Comparison of ENCODE assay signal across 11 cellular contexts in genomic region chr3:29695201-29695904, GRCh38.
A peak's percentile ranks its signal among the peaks of the same experiment; 100 is the strongest.
DNase-seq lines count a peak whose midpoint lies in the region; ATAC-seq, FAIRE-seq and TF ChIP-seq lines count a peak whose summit lies in the region.
"Had no signal": no experiment of that assay in that cellular context is flagged by ENCODE, and none has a peak within 500 bp of the region (broad histone marks: within the 10 kb centered on the region; RNA-seq: fewer than 3 reads in every experiment).

No MANE protein-coding gene starts in this region.

- H3K36me3 ChIP-seq in BJ (ENCODE audit: control insufficient read depth, insufficient read depth, low read length), result no peaks in the 10 kb centered on the region
- H3K36me3 ChIP-seq in SJCRH30, result no peaks in the 10 kb centered on the region
- no peaks in the 10 kb centered on the region for H3K36me3 ChIP-seq in pancreas

- peak; percentile 13 for FAIRE-seq in pancreas (lab: Jason Lieb, UNC)

- H3K9me3 ChIP-seq in SJCRH30 (replicated peaks) (no peaks in the 10 kb centered on the region), pancreas (no peaks in the 10 kb centered on the region)

- peaks cover 28% of the 10 kb centered on the region for H3K4me1 ChIP-seq in SJCRH30
- H3K4me1 ChIP-seq in pancreas, result peaks cover 0 to 7% (median 0%) of the 10 kb centered on the region in 3 donors

- POLR2A ChIA-PET in BJ (lab: Charles Lee), result no interaction called here

- H3K27me3 ChIP-seq in BJ (ENCODE audit: control insufficient read depth, insufficient read depth, low read length) (no peaks in the 10 kb centered on the region), SJCRH30 (no peaks in the 10 kb centered on the region), pancreas (no peaks in the 10 kb centered on the region)

- CTCF ChIA-PET in BJ (lab: Yijun Ruan, JAX), result interaction anchor here (0.7 kb wide), 1 partner anchor 778 kb away, joined by 3 read pairs; no protein-coding TSS in a partner anchor

- peak in 3 of 4 donors; percentile 54 to 66 (median 61) for ATAC-seq in pancreas
- ATAC-seq in HG03442 (IDR thresholded peaks at IDR 0.05; ENCODE audit: unreplicated experiment), result no peak
- ATAC-seq: natural killer cell had no signal

- H3K4me3 ChIP-seq in BJ (ENCODE audit: low read depth, low read length) (no peak overlapping the region), SJCRH30 (no peak overlapping the region), fibroblast of the aortic adventitia (ENCODE audit: low read depth, low read length) (no peak overlapping the region), pancreas (no peak overlapping the region)

- DNase-seq in BJ (ENCODE audit: low read depth) (peak; percentile 75), SJCRH30 (no peak), fibroblast of the aortic adventitia (ENCODE audit: low read depth) (peak; percentile 98), pancreas (no peak), NCI-H1105 (lab: John Stamatoyannopoulos, UW) (no peak), foreskin melanocyte (no peak), NCI-H345 treated with DMSO at 0.1 percent for 48 hours (lab: John Stamatoyannopoulos, UW; ENCODE audit: unreplicated experiment) (no peak)
- DNase-seq: natural killer cell, substantia nigra had no signal

- WGBS in pancreas, 2 donors, result 36 to 40% methylated on average over 3 of the region's 3 CpGs

- no peak for TF ChIP-seq CTCF in BJ (IDR thresholded peaks at IDR 0.05; ENCODE audit: insufficient read depth, low read depth, low read length)
- TF ChIP-seq CTCF in fibroblast of the aortic adventitia (IDR thresholded peaks at IDR 0.05; ENCODE audit: insufficient read depth, low read length), result no peak
- TF ChIP-seq CTCF in pancreas (IDR thresholded peaks at IDR 0.05), result no peak

- intact Hi-C loops in pancreas (cut with DNase I), result no loop called here

- peak overlapping the region; percentile 77 for H3K27ac ChIP-seq in SJCRH30
- peak overlapping the region in 2 of 4 donors; percentile 31 to 45 for H3K27ac ChIP-seq in pancreas
- H3K27ac ChIP-seq: HL-60 had no signal

Comparison
In these comparisons a context has a peak if more than half of its experiments do, and no peak if none do; other contexts are left out.
1. DNase-seq: peak in BJ (single experiment) and fibroblast of the aortic adventitia (single experiment); none in SJCRH30 (0 of 2), pancreas (0 of 6), NCI-H1105 (single experiment), foreskin melanocyte (single experiment) and NCI-H345 treated with DMSO at 0.1 percent for 48 hours (single experiment).